8 cellular contexts compared by ENCODE assay signal in genomic region chr1:44408181-44409018, GRCh38. TPM values are rescaled to one million over a fixed set of nuclear protein-coding genes. Genes with fewer than 3 reads are reported as not detected.
DNase-seq lines count a peak whose midpoint lies in the region; FAIRE-seq and TF ChIP-seq lines count a peak whose summit lies in the region.

No MANE protein-coding gene starts in this region.

- H3K9me3 ChIP-seq in astrocyte (ENCODE audit: insufficient read depth, low read depth, low read length) (no peaks in the 10 kb centered on the region), mesodermal cell (ENCODE audit: control insufficient read depth, low read length) (no peaks in the 10 kb centered on the region), vagina (no peaks in the 10 kb centered on the region)

- H3K27me3 ChIP-seq in astrocyte (ENCODE audit: insufficient read depth, low read length) (peaks cover 78% of the 10 kb centered on the region), vagina (peaks cover 20% of the 10 kb centered on the region)

- no peak overlapping the region for H3K27ac Mint-ChIP-seq in astrocyte (ENCODE audit: unreplicated experiment)

- no peak overlapping the region for H3K9ac ChIP-seq in astrocyte (ENCODE audit: low read length)

- peaks cover 2% of the 10 kb centered on the region for H3K79me2 ChIP-seq in astrocyte (ENCODE audit: insufficient read depth, low read length)

- no peaks in the 10 kb centered on the region for H3K9me3 Mint-ChIP-seq in astrocyte (ENCODE audit: unreplicated experiment)

- peak; percentile 49 for DNase-seq in Ammon's horn (ENCODE audit: low spot score)
- DNase-seq in HuH-7 (ENCODE audit: low spot score): peak; percentile 77
- DNase-seq in astrocyte (ENCODE audit: low read depth): no peak
- DNase-seq in mesenteric fat pad (ENCODE audit: low spot score): no peak
- no peak for DNase-seq in vagina (ENCODE audit: extremely low spot score in 2 of 2)
- DNase-seq in GM12891 (ENCODE audit: insufficient read length, low spot score): no peak
- no peak for DNase-seq in activated effector memory CD4-positive, alpha-beta T cell treated with anti-CD3 and anti-CD28 coated beads, Interleukin-2, amount 50 U/mL, for 16 hours

- H3K36me3 Mint-ChIP-seq in astrocyte (ENCODE audit: low read depth, unreplicated experiment): peaks cover 6% of the 10 kb centered on the region

- peaks cover 7% of the 10 kb centered on the region for H3K4me1 Mint-ChIP-seq in astrocyte (ENCODE audit: low read depth, unreplicated experiment)

- H3K36me3 ChIP-seq in astrocyte (ENCODE audit: insufficient read depth, low read length) (no peaks in the 10 kb centered on the region), mesodermal cell (ENCODE audit: control insufficient read depth, insufficient read depth, low read length) (no peaks in the 10 kb centered on the region), vagina (no peaks in the 10 kb centered on the region)

- H3K4me3 ChIP-seq in astrocyte (ENCODE audit: insufficient read depth, low read depth, low read length) (peak overlapping the region; percentile 2), mesodermal cell (ENCODE audit: extremely low read depth, insufficient read depth, low read length, poor library complexity, severe bottlenecking) (peak overlapping the region; percentile 11), vagina (peak overlapping the region in 1 of 2 donors; percentile 29)

- H3K4me3 Mint-ChIP-seq in astrocyte (ENCODE audit: unreplicated experiment): peak overlapping the region; percentile 79

- H3K27me3 Mint-ChIP-seq in astrocyte (ENCODE audit: low read depth, unreplicated experiment): peaks cover 17% of the 10 kb centered on the region

- WGBS in mesodermal cell (ENCODE audit: insufficient coverage in 2 of 2), 2 experiments: 1% methylated on average over 29 to 32 of the region's 38 CpGs

- no peak overlapping the region for H2AFZ ChIP-seq in astrocyte (ENCODE audit: low read depth, low read length)

- peak overlapping the region; percentile 97 for H3K4me2 ChIP-seq in astrocyte (ENCODE audit: low read length)

- intact Hi-C loops in vagina (cut with DNase I): no loop called here

- no peak for FAIRE-seq in astrocyte (lab: Jason Lieb, UNC)
- no peak for FAIRE-seq in GM12891 (lab: Jason Lieb, UNC)

- peaks cover 15% of the 10 kb centered on the region for H4K20me1 ChIP-seq in astrocyte (ENCODE audit: insufficient read depth, low read length)

- H3K4me1 ChIP-seq in astrocyte (ENCODE audit: insufficient read depth, low read length): peaks cover 14% of the 10 kb centered on the region
- H3K4me1 ChIP-seq in mesodermal cell (ENCODE audit: control insufficient read depth, insufficient read depth, low read length, poor library complexity, severe bottlenecking): peaks cover 21% of the 10 kb centered on the region
- H3K4me1 ChIP-seq in vagina: peaks cover 42% of the 10 kb centered on the region

- H3K27ac ChIP-seq in astrocyte (ENCODE audit: low read depth, low read length) (no peak overlapping the region), mesodermal cell (ENCODE audit: low read depth, low read length, severe bottlenecking) (no peak overlapping the region), vagina (no peak overlapping the region)

- TF ChIP-seq POLR2A in vagina (IDR thresholded peaks at IDR 0.05) (no peak), GM12891 (IDR thresholded peaks at IDR 0.05; ENCODE audit: low read depth, low read length) (no peak)

- TF ChIP-seq CTCF in astrocyte (IDR thresholded peaks at IDR 0.05; ENCODE audit: insufficient read depth, low read depth, low read length) (no peak), vagina (IDR thresholded peaks at IDR 0.05) (no peak)

TF ChIP-seq in GM12891, 5 proteins besides CTCF, POLR2A, EP300 and RAD21:
- TF ChIP-seq PAX5 (IDR thresholded peaks at IDR 0.05; ENCODE audit: insufficient read depth, low read length, severe bottlenecking): no peak
- TF ChIP-seq POLR2AphosphoS5 (IDR thresholded peaks at IDR 0.05; ENCODE audit: low read depth, low read length): no peak
- TF ChIP-seq TAF1 (IDR thresholded peaks at IDR 0.05; ENCODE audit: low read depth, low read length): no peak
- no peak for TF ChIP-seq POU2F2 (IDR thresholded peaks at IDR 0.05; ENCODE audit: low read depth, low read length)
- no peak for TF ChIP-seq SPI1 (IDR thresholded peaks at IDR 0.05; ENCODE audit: low read depth, low read length)

RNA-seq across cellular contexts. Expression of gene RNF220, which starts 3.3 kb away (rescaled TPM):
- total RNA-seq in astrocyte (47.1 and 47.4 TPM in 2 replicates), mesenteric fat pad (60.1 TPM), vagina (52.5 TPM)
- 63.5 TPM for polyA plus RNA-seq in mesodermal cell (2013, experiment 1 of 2)
- 60.3 TPM for polyA plus RNA-seq in mesodermal cell (2013, experiment 2 of 2)
- polyA plus RNA-seq in GM12891 (2012; ENCODE audit: low read depth, missing spikeins): 52.4 TPM

RNA-seq across cellular contexts. Expression of gene ERI3, which starts 53.3 kb away (rescaled TPM):
- total RNA-seq in astrocyte: 58.3 and 60.5 TPM in 2 replicates
- polyA plus RNA-seq in mesodermal cell (2013, experiment 1 of 2): 48.4 TPM
- 42.7 TPM for polyA plus RNA-seq in mesodermal cell (2013, experiment 2 of 2)
- total RNA-seq in mesenteric fat pad: 43.6 TPM
- 39.3 TPM for total RNA-seq in vagina
- polyA plus RNA-seq in GM12891 (2012; ENCODE audit: low read depth, missing spikeins): 28.3 TPM

Comparison
In these comparisons a context has a peak if more than half of its experiments do, and no peak if none do; other contexts are left out.
1. DNase-seq: peak in Ammon's horn (single experiment) and HuH-7 (single experiment); none in astrocyte (single experiment), mesenteric fat pad (single experiment), vagina (0 of 2), GM12891 (single experiment) and activated effector memory CD4-positive, alpha-beta T cell treated with anti-CD3 and anti-CD28 coated beads, Interleukin-2, amount 50 U/mL, for 16 hours (single experiment).